10 cellular contexts compared by ENCODE assay signal in genomic region chr2:180579388-180579787, GRCh38.
"Had no signal": no experiment of that assay in that cellular context is flagged by ENCODE, and none has a peak within 500 bp of the region (broad histone marks: within the 10 kb centered on the region; RNA-seq: fewer than 3 reads in every experiment).

No MANE protein-coding gene starts in this region.

- ATAC-seq: GM23338, HCT116, HepG2 had no signal

- H3K9ac ChIP-seq: KMS-11 had no signal

- H3K36me3 Mint-ChIP-seq: IgD-negative memory B cell had no signal

- DNase-seq: H7, HFFc6, KBM-7 had no signal

- H3K4me3 ChIP-seq: GM23338, HAP-1 had no signal

- H3K4me2 ChIP-seq: GM23338, KMS-11 had no signal

- H3K4me3 Mint-ChIP-seq: GM23338, HFFc6, IgD-negative memory B cell had no signal

- H3K36me3 ChIP-seq: HAP-1 had no signal

- H2AFZ ChIP-seq: GM23338 had no signal

- H3K4me1 Mint-ChIP-seq: IgD-negative memory B cell had no signal

- H3K9me3 Mint-ChIP-seq: GM23338, HFFc6, IgD-negative memory B cell had no signal

- H3K27ac Mint-ChIP-seq: GM23338, HFFc6, IgD-negative memory B cell had no signal

- H3K9me3 ChIP-seq: HAP-1 had no signal

- H3K27ac ChIP-seq: HL-60, KMS-11 had no signal
